ENCODE assay signal across 14 cellular contexts in genomic region chr7:81370857-81371256, GRCh38.
DNase-seq lines count a peak whose midpoint lies in the region; ATAC-seq and TF ChIP-seq lines count a peak whose summit lies in the region.
"Had no signal": no experiment of that assay in that cellular context is flagged by ENCODE, and none has a peak within 500 bp of the region (broad histone marks: within the 10 kb centered on the region; RNA-seq: fewer than 3 reads in every experiment).

No MANE protein-coding gene starts in this region.

- H3K4me1 ChIP-seq in GM23248 (ENCODE audit: insufficient read depth) (peaks cover 42% of the 10 kb centered on the region), OCI-LY3 (ENCODE audit: low read length) (no peaks in the 10 kb centered on the region), psoas muscle (no peaks in the 10 kb centered on the region), esophagus squamous epithelium (no peaks in the 10 kb centered on the region)
- H3K4me1 ChIP-seq: A549 had no signal

- H3K9ac ChIP-seq in GM23248 (no peak overlapping the region), OCI-LY3 (ENCODE audit: low read length) (no peak overlapping the region)

- 64% methylated on average over 1 of the region's 1 CpG for WGBS in GM23248 (ENCODE audit: low coverage in 1 of 2, low lambda C conversion rate in 2 of 2, missing lambda C conversion rate in 2 of 2), 2 experiments
- WGBS in psoas muscle, 3 donors = 66 to 79% (median 73%) methylated on average over 1 of the region's 1 CpG
- 45 to 68% methylated on average over 1 of the region's 1 CpG for WGBS in esophagus squamous epithelium, 2 donors

- H3K9me2 ChIP-seq in GM23248 (ENCODE audit: insufficient read depth) = no peaks in the 10 kb centered on the region

- no peaks in the 10 kb centered on the region for H3K9me3 ChIP-seq in GM23248 (ENCODE audit: low read depth)
- H3K9me3 ChIP-seq in OCI-LY3 (ENCODE audit: insufficient read depth, low read length) = no peaks in the 10 kb centered on the region
- H3K9me3 ChIP-seq in psoas muscle = no peaks in the 10 kb centered on the region
- H3K9me3 ChIP-seq in esophagus squamous epithelium = no peaks in the 10 kb centered on the region
- H3K9me3 ChIP-seq: A549 had no signal

- H3K27me3 ChIP-seq in GM23248 (replicated peaks; ENCODE audit: insufficient read depth) = no peaks in the 10 kb centered on the region
- no peaks in the 10 kb centered on the region for H3K27me3 ChIP-seq in OCI-LY3 (ENCODE audit: low read depth, low read length)
- no peaks in the 10 kb centered on the region for H3K27me3 ChIP-seq in psoas muscle (ENCODE audit: insufficient read depth in 3 of 3, low read length in 2 of 3)
- H3K27me3 ChIP-seq in esophagus squamous epithelium = no peaks in the 10 kb centered on the region

- no peaks in the 10 kb centered on the region for H4K20me1 ChIP-seq in GM23248 (ENCODE audit: insufficient read depth)
- no peaks in the 10 kb centered on the region for H4K20me1 ChIP-seq in OCI-LY3 (ENCODE audit: insufficient read depth, low read length)

- H3K79me2 ChIP-seq in GM23248 (ENCODE audit: insufficient read depth) = no peaks in the 10 kb centered on the region
- no peaks in the 10 kb centered on the region for H3K79me2 ChIP-seq in OCI-LY3 (ENCODE audit: low read length)

- TF ChIP-seq CTCF in OCI-LY3 (IDR thresholded peaks at IDR 0.05; ENCODE audit: low read depth, low read length) = no peak
- no peak for TF ChIP-seq CTCF in cardiac fibroblast (IDR thresholded peaks at IDR 0.05; ENCODE audit: low read depth, low read length)
- no peak for TF ChIP-seq CTCF in fibroblast of the aortic adventitia (IDR thresholded peaks at IDR 0.05; ENCODE audit: insufficient read depth, low read length)
- TF ChIP-seq CTCF in psoas muscle (IDR thresholded peaks at IDR 0.05) = no peak
- TF ChIP-seq CTCF in esophagus squamous epithelium (IDR thresholded peaks at IDR 0.05) = no peak

- H2AFZ ChIP-seq in GM23248 (peak overlapping the region; percentile 15; the same call in 1 of the 2 replicates), OCI-LY3 (ENCODE audit: low read depth, low read length) (0 out of 2 replicates have a peak overlapping the region, but pooled peaks have one; percentile 38)

- H3F3A ChIP-seq in GM23248 (ENCODE audit: insufficient read depth) = peaks cover 23% of the 10 kb centered on the region

- TF ChIP-seq POLR2A in esophagus squamous epithelium (IDR thresholded peaks at IDR 0.05) = no peak

- in situ Hi-C loops in GM23248 (cut with MboI) = no loop called here

- no peak overlapping the region for H3K4me3 ChIP-seq in GM23248
- no peak overlapping the region for H3K4me3 ChIP-seq in OCI-LY3 (ENCODE audit: low read length)
- no peak overlapping the region for H3K4me3 ChIP-seq in cardiac fibroblast (replicated peaks in 1 of 2; ENCODE audit: low read depth in 2 of 2, low read length in 2 of 2)
- no peak overlapping the region for H3K4me3 ChIP-seq in fibroblast of the aortic adventitia (ENCODE audit: low read depth, low read length)
- H3K4me3 ChIP-seq in psoas muscle = no peak overlapping the region
- no peak overlapping the region for H3K4me3 ChIP-seq in esophagus squamous epithelium
- H3K4me3 ChIP-seq: A549 had no signal

- H3K27ac ChIP-seq in GM23248 (no peak overlapping the region), OCI-LY3 (ENCODE audit: low read length) (no peak overlapping the region), psoas muscle (no peak overlapping the region), esophagus squamous epithelium (no peak overlapping the region)
- H3K27ac ChIP-seq: A549 had no signal

- H3K36me3 ChIP-seq in GM23248 (ENCODE audit: low read depth) (no peaks in the 10 kb centered on the region), OCI-LY3 (replicated peaks; ENCODE audit: low read depth, low read length) (no peaks in the 10 kb centered on the region), psoas muscle (ENCODE audit: insufficient read depth in 1 of 2, low read depth in 1 of 2) (no peaks in the 10 kb centered on the region), esophagus squamous epithelium (no peaks in the 10 kb centered on the region)

- ATAC-seq in psoas muscle = no peak
- ATAC-seq: A549; CD8-positive, alpha-beta T cell had no signal

- intact Hi-C loops in psoas muscle (cut with DNase I) (no loop called here), esophagus squamous epithelium (cut with DNase I) (no loop called here)

- H3K4me2 ChIP-seq in GM23248 (ENCODE audit: unreplicated experiment) (no peak overlapping the region), OCI-LY3 (ENCODE audit: low read length) (no peak overlapping the region)
- H3K4me2 ChIP-seq: A549 had no signal

- DNase-seq in GM23248 (peak; percentile 37), cardiac fibroblast (ENCODE audit: low read depth in 2 of 2) (peak; percentile 36 to 52), fibroblast of the aortic adventitia (ENCODE audit: low read depth) (peak; percentile 76), activated gamma-delta T cell treated with Interleukin-2 at 50 U/mL for 16 hours (no peak), psoas muscle (no peak), esophagus squamous epithelium (lab: John Stamatoyannopoulos, UW) (no peak), LoVo (ENCODE audit: low spot score) (no peak)
- DNase-seq: CD8-positive, alpha-beta T cell; COR-L47; DND-41; GDM1; H7 had no signal

Comparison
In these comparisons a context has a peak if more than half of its experiments do, and no peak if none do; other contexts are left out.
1. DNase-seq: peak in GM23248 (single experiment), cardiac fibroblast (2 of 2) and fibroblast of the aortic adventitia (single experiment); none in activated gamma-delta T cell treated with Interleukin-2 at 50 U/mL for 16 hours (single experiment), psoas muscle (0 of 2), esophagus squamous epithelium (single experiment) and LoVo (single experiment).